ENCODE assay signal across 43 cellular contexts in the genomic region with DNA sequence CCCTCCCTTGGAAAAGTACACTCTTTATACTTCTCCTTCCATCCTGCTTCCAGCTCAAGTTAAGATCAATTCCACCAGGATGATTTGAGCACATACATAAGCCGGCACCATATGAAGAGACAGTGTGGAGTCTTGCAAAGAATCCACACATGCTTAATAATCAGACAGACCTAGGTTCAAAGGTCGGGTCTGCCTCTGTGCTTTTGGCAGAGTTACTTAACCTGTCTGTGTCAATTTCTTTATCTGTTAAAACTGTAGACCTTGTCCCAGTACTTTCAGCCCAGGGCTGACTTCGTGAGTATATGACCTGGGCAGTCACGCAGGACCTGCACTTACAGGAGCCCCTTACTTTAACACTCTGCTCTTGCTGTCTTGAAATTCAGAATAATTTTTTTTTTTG. TPM values are rescaled to one million over a fixed set of nuclear protein-coding genes. Genes with fewer than 3 reads are reported as not detected.
"Had no signal": no experiment of that assay in that cellular context is flagged by ENCODE, and none has a peak within 500 bp of the region (broad histone marks: within the 10 kb centered on the region; RNA-seq: fewer than 3 reads in every experiment).

No MANE protein-coding gene starts in this region.

- H3K9me3 Mint-ChIP-seq: activated CD4-positive, alpha-beta memory T cell treated with anti-CD3 and anti-CD28 coated beads for 36 hours; activated CD4-positive, alpha-beta T cell treated with anti-CD3 and anti-CD28 coated beads, Interleukin-2, amount 10 ng/mL, durations not matched to agents 24 days and 14 days; activated T-cell treated with anti-CD3 and anti-CD28 coated beads, Interleukin-2, amount 50 U/mL, for 4 hours; activated T-helper 17 cell treated with anti-CD3 and anti-CD28 coated beads, Interleukin-2, amount 50 U/mL, for 72 hours; central memory CD8-positive, alpha-beta T cell; effector memory CD8-positive, alpha-beta T cell; T-helper 2 cell treated with Interferon-gamma antibody and Interleukin-4, amounts not matched to agents 5 μg/mL and 100 μg/mL, for 36 hours had no signal

- H3K36me3 Mint-ChIP-seq: activated CD4-positive, alpha-beta memory T cell treated with anti-CD3 and anti-CD28 coated beads for 36 hours; activated CD8-positive, alpha-beta memory T cell treated with anti-CD3 and anti-CD28 coated beads, Interleukin-2, amount 10 ng/mL, durations not matched to agents 7 days and 5 days; activated naive CD8-positive, alpha-beta T cell had no signal

- H3K27me3 Mint-ChIP-seq: activated CD4-positive, alpha-beta memory T cell treated with anti-CD3 and anti-CD28 coated beads for 36 hours; activated CD4-positive, alpha-beta T cell treated with anti-CD3 and anti-CD28 coated beads for 36 hours; activated CD4-positive, alpha-beta T cell treated with anti-CD3 and anti-CD28 coated beads, Interleukin-2, amount 10 ng/mL, durations not matched to agents 24 days and 14 days; activated CD8-positive, alpha-beta memory T cell treated with anti-CD3 and anti-CD28 coated beads, Interleukin-2, amount 10 ng/mL, durations not matched to agents 7 days and 5 days; activated T-helper 17 cell treated with anti-CD3 and anti-CD28 coated beads, Interleukin-2, amount 50 U/mL, for 72 hours; central memory CD8-positive, alpha-beta T cell had no signal

- H3K9me3 ChIP-seq: esophagus squamous epithelium, gastroesophageal sphincter, heart right ventricle had no signal

- H3K27ac ChIP-seq: brain microvascular endothelial cell, epithelial cell of prostate, esophagus squamous epithelium, gastroesophageal sphincter, heart right ventricle, WERI-Rb-1 had no signal

- H3K27ac Mint-ChIP-seq: activated CD4-positive, alpha-beta memory T cell treated with anti-CD3 and anti-CD28 coated beads for 36 hours; activated CD4-positive, alpha-beta T cell treated with anti-CD3 and anti-CD28 coated beads for 36 hours; activated CD4-positive, alpha-beta T cell treated with anti-CD3 and anti-CD28 coated beads, Interleukin-2, amount 10 ng/mL, durations not matched to agents 24 days and 14 days; activated CD8-positive, alpha-beta memory T cell treated with anti-CD3 and anti-CD28 coated beads, Interleukin-2, amount 10 ng/mL, durations not matched to agents 7 days and 5 days; activated CD8-positive, alpha-beta T cell treated with anti-CD3 and anti-CD28 coated beads, Interleukin-2, amount 10 ng/mL, durations not matched to agents 7 days and 5 days; activated naive CD8-positive, alpha-beta T cell; activated T-helper 17 cell treated with anti-CD3 and anti-CD28 coated beads, Interleukin-2, amount 50 U/mL, for 72 hours; effector memory CD8-positive, alpha-beta T cell; T-helper 17 cell; T-helper 2 cell treated with Interferon-gamma antibody and Interleukin-4, amounts not matched to agents 5 μg/mL and 100 μg/mL, for 36 hours had no signal

- H3K4me1 Mint-ChIP-seq: activated CD4-positive, alpha-beta T cell treated with anti-CD3 and anti-CD28 coated beads for 36 hours; activated CD4-positive, alpha-beta T cell treated with anti-CD3 and anti-CD28 coated beads, Interleukin-2, amount 10 ng/mL, durations not matched to agents 24 days and 14 days; activated CD8-positive, alpha-beta memory T cell treated with anti-CD3 and anti-CD28 coated beads, Interleukin-2, amount 10 ng/mL, durations not matched to agents 7 days and 5 days; activated T-helper 17 cell treated with anti-CD3 and anti-CD28 coated beads, Interleukin-2, amount 50 U/mL, for 72 hours; central memory CD8-positive, alpha-beta T cell; T-helper 17 cell had no signal

- H3K4me1 ChIP-seq: esophagus squamous epithelium, gastroesophageal sphincter, heart right ventricle had no signal

- H3K4me3 ChIP-seq: esophagus squamous epithelium, gastroesophageal sphincter, heart right ventricle had no signal

- DNase-seq: activated CD4-positive, alpha-beta memory T cell treated with anti-CD3 and anti-CD28 coated beads for 36 hours; activated CD4-positive, alpha-beta T cell treated with anti-CD3 and anti-CD28 coated beads for 36 hours; activated CD4-positive, alpha-beta T cell treated with anti-CD3 and anti-CD28 coated beads, Interleukin-2, amount 10 ng/mL, durations not matched to agents 24 days and 14 days; activated CD4-positive, CD25-positive, alpha-beta regulatory T cell; activated CD4-positive, CD25-positive, alpha-beta regulatory T cell treated with anti-CD3 and anti-CD28 coated beads, Interleukin-2, amount 50 U/mL, for 72 hours; activated CD8-positive, alpha-beta memory T cell treated with anti-CD3 and anti-CD28 coated beads, Interleukin-2, amount 10 ng/mL, durations not matched to agents 7 days and 5 days; activated CD8-positive, alpha-beta T cell treated with anti-CD3 and anti-CD28 coated beads, Interleukin-2, amount 10 ng/mL, durations not matched to agents 7 days and 5 days; activated effector memory CD4-positive, alpha-beta T cell treated with Interleukin-2 at 50 U/mL for 16 hours; activated gamma-delta T cell treated with Interleukin-2 at 50 U/mL for 16 hours; activated naive CD4-positive, alpha-beta T cell treated with anti-CD3 and anti-CD28 coated beads, Interleukin-2, amount 50 U/mL, for 16 hours; activated naive CD4-positive, alpha-beta T cell treated with Interleukin-2 at 50 U/mL for 16 hours; activated T-cell treated with anti-CD3 and anti-CD28 coated beads, Interleukin-2, amount 50 U/mL, for 4 hours; amniotic stem cell; anterior cingulate cortex; brain microvascular endothelial cell; cortex of kidney; dermis blood vessel endothelial cell; effector CD4-positive, alpha-beta T cell; effector memory CD8-positive, alpha-beta T cell; esophagus squamous epithelium; foreskin melanocyte; heart right ventricle; T-helper 1 cell; T-helper 17 cell; T1000; WERI-Rb-1 had no signal

- H3K36me3 ChIP-seq: brain microvascular endothelial cell, esophagus squamous epithelium, gastroesophageal sphincter, heart right ventricle, WERI-Rb-1 had no signal

- H3K4me3 Mint-ChIP-seq: activated CD4-positive, alpha-beta memory T cell treated with anti-CD3 and anti-CD28 coated beads for 36 hours; activated CD4-positive, alpha-beta T cell treated with anti-CD3 and anti-CD28 coated beads for 36 hours; activated CD4-positive, alpha-beta T cell treated with anti-CD3 and anti-CD28 coated beads, Interleukin-2, amount 10 ng/mL, durations not matched to agents 24 days and 14 days; activated CD8-positive, alpha-beta memory T cell treated with anti-CD3 and anti-CD28 coated beads, Interleukin-2, amount 10 ng/mL, durations not matched to agents 7 days and 5 days; activated CD8-positive, alpha-beta T cell treated with anti-CD3 and anti-CD28 coated beads, Interleukin-2, amount 10 ng/mL, durations not matched to agents 7 days and 5 days; activated naive CD8-positive, alpha-beta T cell; activated T-cell treated with anti-CD3 and anti-CD28 coated beads, Interleukin-2, amount 50 U/mL, for 4 hours; activated T-helper 17 cell treated with anti-CD3 and anti-CD28 coated beads, Interleukin-2, amount 50 U/mL, for 72 hours; central memory CD8-positive, alpha-beta T cell; effector memory CD8-positive, alpha-beta T cell; T-helper 17 cell; T-helper 2 cell treated with Interferon-gamma antibody and Interleukin-4, amounts not matched to agents 5 μg/mL and 100 μg/mL, for 36 hours had no signal

- ATAC-seq: activated CD4-positive, alpha-beta T cell treated with anti-CD3 and anti-CD28 coated beads for 36 hours; activated CD8-positive, alpha-beta memory T cell treated with anti-CD3 and anti-CD28 coated beads, Interleukin-2, amount 10 ng/mL, durations not matched to agents 7 days and 5 days; activated CD8-positive, alpha-beta T cell treated with anti-CD3 and anti-CD28 coated beads, Interleukin-2, amount 10 ng/mL, durations not matched to agents 7 days and 5 days; activated T-cell treated with anti-CD3 and anti-CD28 coated beads, Interleukin-2, amount 50 U/mL, for 4 hours; activated T-helper 17 cell treated with anti-CD3 and anti-CD28 coated beads, Interleukin-2, amount 50 U/mL, for 72 hours; effector memory CD8-positive, alpha-beta T cell; gastroesophageal sphincter; heart right ventricle; T-helper 17 cell had no signal

- H3K27me3 ChIP-seq: brain microvascular endothelial cell, esophagus squamous epithelium, heart right ventricle had no signal

RNA-seq across cellular contexts. Expression of gene BECN2, which starts 30.2 kb away (rescaled TPM):
- total RNA-seq: activated CD4-positive, alpha-beta memory T cell treated with anti-CD3 and anti-CD28 coated beads for 36 hours; activated CD4-positive, alpha-beta T cell treated with anti-CD3 and anti-CD28 coated beads for 36 hours; activated CD4-positive, alpha-beta T cell treated with anti-CD3 and anti-CD28 coated beads, Interleukin-2, amount 10 ng/mL, durations not matched to agents 24 days and 14 days; activated CD8-positive, alpha-beta memory T cell treated with anti-CD3 and anti-CD28 coated beads for 36 hours; activated CD8-positive, alpha-beta memory T cell treated with anti-CD3 and anti-CD28 coated beads, Interleukin-2, amount 10 ng/mL, durations not matched to agents 7 days and 5 days; activated CD8-positive, alpha-beta T cell treated with anti-CD3 and anti-CD28 coated beads, Interleukin-2, amount 10 ng/mL, durations not matched to agents 7 days and 5 days; activated T-cell treated with anti-CD3 and anti-CD28 coated beads, Interleukin-2, amount 50 U/mL, for 4 hours; activated T-helper 17 cell treated with anti-CD3 and anti-CD28 coated beads, Interleukin-2, amount 50 U/mL, for 72 hours; astrocyte; bronchial epithelial cell; cardiac septum; chondrocyte; dermis blood vessel endothelial cell; endothelial cell of umbilical vein; esophagus squamous epithelium; fibroblast of lung; fibroblast of villous mesenchyme; gastroesophageal sphincter; glomerular endothelial cell; heart right ventricle; T-helper 17 cell had no signal
- polyA plus RNA-seq: adipose tissue, endothelial cell of umbilical vein, esophagus, fibroblast of lung, heart right ventricle had no signal
